ENCODE assay signal across 9 cellular contexts in the genomic region with DNA sequence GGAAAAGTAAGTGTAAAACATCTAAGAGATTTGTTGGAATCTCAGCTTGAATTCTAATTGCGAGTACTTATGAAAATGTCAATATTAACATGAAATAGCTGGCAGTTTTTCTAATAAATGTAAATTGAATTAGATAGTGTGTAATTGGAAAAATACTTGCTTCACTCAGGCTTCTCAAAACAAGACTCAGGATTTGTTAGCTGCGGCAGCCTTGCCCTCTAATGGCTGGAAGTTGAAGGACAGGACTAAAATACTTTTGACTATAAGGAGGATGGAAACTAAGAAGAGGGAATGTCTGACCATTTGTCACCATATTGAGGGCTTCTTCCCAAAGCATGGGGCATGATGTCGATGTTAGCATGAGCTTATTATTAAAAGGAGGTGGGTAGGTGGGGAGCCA.
A peak's percentile ranks its signal among the peaks of the same experiment; 100 is the strongest.
DNase-seq lines count a peak whose midpoint lies in the region; ATAC-seq and TF ChIP-seq lines count a peak whose summit lies in the region.
"Had no signal": no experiment of that assay in that cellular context is flagged by ENCODE, and none has a peak within 500 bp of the region (broad histone marks: within the 10 kb centered on the region; RNA-seq: fewer than 3 reads in every experiment).

No MANE protein-coding gene starts in this region.

- ATAC-seq in right lobe of liver (peak in 2 of 4 donors; percentile 28 to 36), HG03039 (IDR thresholded peaks at IDR 0.05; ENCODE audit: unreplicated experiment) (no peak), upper lobe of left lung (ENCODE audit: low FRiP score in 2 of 2) (no peak), HG02610 (IDR thresholded peaks at IDR 0.05; ENCODE audit: unreplicated experiment) (no peak)
- ATAC-seq: activated CD8-positive, alpha-beta T cell treated with anti-CD3 and anti-CD28 coated beads, Interleukin-2, amount 10 ng/mL, durations not matched to agents 7 days and 5 days had no signal

- no peaks in the 10 kb centered on the region for H3K36me3 Mint-ChIP-seq in activated naive CD4-positive, alpha-beta T cell treated with anti-CD3 and anti-CD28 coated beads for 36 hours (ENCODE audit: low read depth)

- H3K9me3 ChIP-seq in right lobe of liver (no peaks in the 10 kb centered on the region), upper lobe of left lung (no peaks in the 10 kb centered on the region)

- H3K27ac Mint-ChIP-seq in activated naive CD4-positive, alpha-beta T cell treated with anti-CD3 and anti-CD28 coated beads for 36 hours, result no peak overlapping the region
- H3K27ac Mint-ChIP-seq: activated CD8-positive, alpha-beta T cell treated with anti-CD3 and anti-CD28 coated beads, Interleukin-2, amount 10 ng/mL, durations not matched to agents 7 days and 5 days had no signal

- H3K36me3 ChIP-seq in right lobe of liver (no peaks in the 10 kb centered on the region), upper lobe of left lung (no peaks in the 10 kb centered on the region)

- H3K4me3 ChIP-seq in astrocyte of the cerebellum (ENCODE audit: low read depth, low read length) (no peak overlapping the region), right lobe of liver (no peak overlapping the region), upper lobe of left lung (no peak overlapping the region)

- H3K27me3 ChIP-seq in right lobe of liver (peaks cover 0 to 7% of the 10 kb centered on the region in 2 donors), upper lobe of left lung (no peaks in the 10 kb centered on the region)

- CTCF ChIA-PET in activated naive CD4-positive, alpha-beta T cell treated with anti-CD3 and anti-CD28 coated beads for 36 hours (lab: Charles Lee), result interaction anchor here (0.5 to 0.7 kb wide), 3 partner anchors 77 to 302 kb away, joined by 3 read pairs; no protein-coding TSS in a partner anchor

- TF ChIP-seq CTCF in C4-2B (conservative IDR thresholded peaks at IDR 0.05), result peak; percentile 63
- peak; percentile 76 for TF ChIP-seq CTCF in astrocyte of the cerebellum (IDR thresholded peaks at IDR 0.05; ENCODE audit: low read depth, low read length, missing control alignments)
- peak in 3 of 4 donors; percentile 26 to 36 (median 31) for TF ChIP-seq CTCF in right lobe of liver (IDR thresholded peaks at IDR 0.05)
- peak in 3 of 6 experiments; percentile 13 to 29 (median 24) for TF ChIP-seq CTCF in upper lobe of left lung (IDR thresholded peaks at IDR 0.05)

- peaks cover 13% of the 10 kb centered on the region for H3K27me3 Mint-ChIP-seq in activated naive CD4-positive, alpha-beta T cell treated with anti-CD3 and anti-CD28 coated beads for 36 hours (ENCODE audit: low read depth)

- 35% methylated on average over 3 of the region's 3 CpGs for WGBS in right lobe of liver (ENCODE audit: insufficient coverage, low coverage, low lambda C conversion rate, missing lambda C conversion rate)
- 53 to 56% methylated on average over 3 of the region's 3 CpGs for WGBS in upper lobe of left lung, 2 donors

- no peak for TF ChIP-seq EP300 in upper lobe of left lung (IDR thresholded peaks at IDR 0.05)

- DNase-seq in LHCN-M2 (ENCODE audit: low read depth) (peak; percentile 35), astrocyte of the cerebellum (ENCODE audit: low read depth) (no peak), right lobe of liver (no peak), upper lobe of left lung (no peak)
- no peak for DNase-seq in activated naive CD4-positive, alpha-beta T cell treated with anti-CD3 and anti-CD28 coated beads for 36 hours
- DNase-seq: activated CD8-positive, alpha-beta T cell treated with anti-CD3 and anti-CD28 coated beads, Interleukin-2, amount 10 ng/mL, durations not matched to agents 7 days and 5 days had no signal

- H3K27ac ChIP-seq in C4-2B (no peak overlapping the region), right lobe of liver (no peak overlapping the region), upper lobe of left lung (no peak overlapping the region)

- in situ Hi-C loops in astrocyte of the cerebellum (cut with HindIII; ENCODE audit: low sequenced_read_pairs), result no loop called here

- TF ChIP-seq POLR2A in right lobe of liver (IDR thresholded peaks at IDR 0.05), result no peak
- no peak for TF ChIP-seq POLR2A in upper lobe of left lung (IDR thresholded peaks at IDR 0.05)

- no peaks in the 10 kb centered on the region for H3K9me3 Mint-ChIP-seq in activated naive CD4-positive, alpha-beta T cell treated with anti-CD3 and anti-CD28 coated beads for 36 hours

- intact Hi-C loops in right lobe of liver (cut with DNase I), result no loop called here
- intact Hi-C loops in activated naive CD4-positive, alpha-beta T cell treated with anti-CD3 and anti-CD28 coated beads for 36 hours (cut with micrococcal nuclease), result no loop called here

- H3K4me3 Mint-ChIP-seq in activated naive CD4-positive, alpha-beta T cell treated with anti-CD3 and anti-CD28 coated beads for 36 hours, result no peak overlapping the region
- H3K4me3 Mint-ChIP-seq: activated CD8-positive, alpha-beta T cell treated with anti-CD3 and anti-CD28 coated beads, Interleukin-2, amount 10 ng/mL, durations not matched to agents 7 days and 5 days had no signal

- no peaks in the 10 kb centered on the region for H3K4me1 Mint-ChIP-seq in activated naive CD4-positive, alpha-beta T cell treated with anti-CD3 and anti-CD28 coated beads for 36 hours (ENCODE audit: low read depth)

- H3K4me1 ChIP-seq in right lobe of liver (no peaks in the 10 kb centered on the region), upper lobe of left lung (no peaks in the 10 kb centered on the region)
